ENCODE assay signal across 15 cellular contexts in the genomic region with DNA sequence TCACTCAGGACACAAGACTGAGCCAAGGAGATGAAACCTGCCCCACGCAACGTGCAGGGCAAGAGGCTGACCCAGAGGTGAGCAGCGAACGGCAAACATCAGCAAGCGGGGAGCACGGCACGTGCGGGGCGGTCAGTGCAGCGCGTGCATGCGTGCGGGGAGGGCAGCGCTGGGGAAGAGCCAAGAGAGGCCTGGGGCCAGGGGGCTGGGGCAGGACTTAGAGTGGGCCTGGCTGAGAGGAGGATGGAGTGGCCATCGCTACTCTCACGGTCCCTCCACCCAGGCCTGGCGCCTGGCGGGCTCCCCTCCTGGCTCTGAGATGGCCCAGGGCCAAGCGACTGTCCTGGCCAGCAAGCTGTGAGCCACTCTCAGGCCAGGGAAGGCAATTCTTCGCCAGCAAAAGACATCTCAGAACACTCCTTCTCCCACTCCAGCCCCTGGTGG. TPM values are rescaled to one million over a fixed set of nuclear protein-coding genes. Genes with fewer than 3 reads are reported as not detected.
DNase-seq lines count a peak whose midpoint lies in the region; ATAC-seq and TF ChIP-seq lines count a peak whose summit lies in the region.
"Had no signal": no experiment of that assay in that cellular context is flagged by ENCODE, and none has a peak within 500 bp of the region (broad histone marks: within the 10 kb centered on the region; RNA-seq: fewer than 3 reads in every experiment).

No MANE protein-coding gene starts in this region.

- DNase-seq in ELF-1 (ENCODE audit: low read depth, low spot score) (peak; percentile 22), WERI-Rb-1 (no peak), left ventricle myocardium superior (no peak), NCI-H524 (lab: John Stamatoyannopoulos, UW) (no peak)
- DNase-seq: AML-193; Kasumi-1; NCI-H2171 treated with DMSO at 0.1 percent for 48 hours; stimulated activated CD4-positive, alpha-beta T cell treated with anti-CD3 and anti-CD28 coated beads, Interleukin-15, amount 100 ng/mL, for 24 hours had no signal

- no peak for TF ChIP-seq CTCF in WERI-Rb-1 (IDR thresholded peaks at IDR 0.05; ENCODE audit: low read depth, low read length)

- peaks cover 6% of the 10 kb centered on the region for H3K9me3 ChIP-seq in WERI-Rb-1 (ENCODE audit: severe bottlenecking)
- H3K9me3 ChIP-seq: Peyer's patch had no signal

- H3K27me3 ChIP-seq in WERI-Rb-1 (ENCODE audit: insufficient read depth, low read depth, severe bottlenecking) (no peaks in the 10 kb centered on the region), rectal smooth muscle tissue (ENCODE audit: control insufficient read depth, insufficient read depth, low read length) (no peaks in the 10 kb centered on the region)
- H3K27me3 ChIP-seq: Peyer's patch had no signal

- no peak overlapping the region for H3K9ac ChIP-seq in rectal smooth muscle tissue (ENCODE audit: low read length)

- intact Hi-C loops in left ventricle myocardium superior (cut with micrococcal nuclease), result no loop called here

- H3K4me3 ChIP-seq in WERI-Rb-1 (ENCODE audit: low read depth, low read length), result no peak overlapping the region
- no peak overlapping the region for H3K4me3 ChIP-seq in rectal smooth muscle tissue (ENCODE audit: low read length)
- H3K4me3 ChIP-seq: hepatocyte, Peyer's patch had no signal

- H3K27ac ChIP-seq in WERI-Rb-1, result peak overlapping the region; percentile 40
- H3K27ac ChIP-seq in rectal smooth muscle tissue (ENCODE audit: low read depth, low read length), result peak overlapping the region; percentile 78
- H3K27ac ChIP-seq: hepatocyte, Peyer's patch had no signal

- ATAC-seq in left ventricle myocardium superior, result peak; percentile 66
- ATAC-seq in GM18858 (IDR thresholded peaks at IDR 0.05; ENCODE audit: unreplicated experiment), result no peak
- no peak for ATAC-seq in GM21825 (IDR thresholded peaks at IDR 0.05; ENCODE audit: unreplicated experiment)
- ATAC-seq: activated CD4-positive, CD25-positive, alpha-beta regulatory T cell treated with anti-CD3 and anti-CD28 coated beads, Interleukin-2, amount 50 U/mL, for 24 hours; activated naive CD4-positive, alpha-beta T cell treated with anti-CD3 and anti-CD28 coated beads, Interleukin-2, amount 50 U/mL, for 72 hours had no signal

- H3K4me1 ChIP-seq in rectal smooth muscle tissue (ENCODE audit: control insufficient read depth, insufficient read depth, low read length), result peaks cover 8% of the 10 kb centered on the region
- H3K4me1 ChIP-seq: Peyer's patch had no signal

- no peaks in the 10 kb centered on the region for H3K36me3 ChIP-seq in WERI-Rb-1
- H3K36me3 ChIP-seq in rectal smooth muscle tissue (ENCODE audit: control insufficient read depth, insufficient read depth, low read length), result no peaks in the 10 kb centered on the region
- H3K36me3 ChIP-seq: Peyer's patch had no signal

RNA-seq across cellular contexts. Expression of a gene that starts 14.8 kb away (rescaled TPM):
- 4.9 TPM for total RNA-seq in left ventricle myocardium superior

RNA-seq across cellular contexts. Expression of a gene that starts 39.0 kb away (rescaled TPM):
- total RNA-seq in left ventricle myocardium superior, result 3.2 TPM
